ENCODE assay signal across 13 cellular contexts in genomic region chr12:110606253-110606611, GRCh38. TPM values are rescaled to one million over a fixed set of nuclear protein-coding genes. Genes with fewer than 3 reads are reported as not detected.
A peak's percentile ranks its signal among the peaks of the same experiment; 100 is the strongest.
DNase-seq lines count a peak whose midpoint lies in the region; ATAC-seq, FAIRE-seq and TF ChIP-seq lines count a peak whose summit lies in the region.
"Had no signal": no experiment of that assay in that cellular context is flagged by ENCODE, and none has a peak within 500 bp of the region (broad histone marks: within the 10 kb centered on the region; RNA-seq: fewer than 3 reads in every experiment).

No MANE protein-coding gene starts in this region.

- TF ChIP-seq CTCF in MCF 10A (IDR thresholded peaks at IDR 0.05; ENCODE audit: unreplicated experiment): no peak
- TF ChIP-seq CTCF in mammary epithelial cell (conservative IDR thresholded peaks at IDR 0.05 in 1 of 2, IDR thresholded peaks at IDR 0.05 in 1 of 2; ENCODE audit: extremely low read depth in 1 of 2, insufficient read depth in 1 of 2, low read depth in 1 of 2, low read length in 2 of 2): no peak
- TF ChIP-seq CTCF in HepG2 (CRISPR knock-in tag; IDR thresholded peaks at IDR 0.05): no peak
- TF ChIP-seq CTCF in upper lobe of right lung (IDR thresholded peaks at IDR 0.05): no peak

- H3K79me2 ChIP-seq in mammary epithelial cell (ENCODE audit: insufficient read depth, low read length) (no peaks in the 10 kb centered on the region), HepG2 (ENCODE audit: insufficient read depth, low read length) (no peaks in the 10 kb centered on the region)

- no peak for FAIRE-seq in HepG2 (lab: Jason Lieb, UNC)

- H3K4me3 ChIP-seq in mammary epithelial cell (replicated peaks in 1 of 3; ENCODE audit: insufficient read depth in 1 of 3, low read depth in 2 of 3, low read length in 3 of 3) (no peak overlapping the region), HepG2 (replicated peaks in 1 of 3; ENCODE audit: insufficient read depth in 1 of 3, low read depth in 2 of 3, low read length in 3 of 3) (peak overlapping the region in 1 of 3 experiments; percentile 46; a peak in 1 of 6 replicates), upper lobe of right lung (peak overlapping the region; percentile 31)

- dilution Hi-C loops in mammary epithelial cell (cut with HindIII; ENCODE audit: low sequenced_read_pairs): no loop called here

- TF ChIP-seq EP300 in HepG2 (IDR thresholded peaks at IDR 0.05; ENCODE audit: low read depth in 2 of 2, low read length in 2 of 2) (no peak), HepG2 (CRISPR knock-in tag; IDR thresholded peaks at IDR 0.05; ENCODE audit: borderline replicate concordance) (no peak)

- H3K27ac Mint-ChIP-seq in MCF 10A (ENCODE audit: low read depth, unreplicated experiment): peak overlapping the region; percentile 16
- peak overlapping the region; percentile 87 for H3K27ac Mint-ChIP-seq in T-helper 17 cell
- H3K27ac Mint-ChIP-seq: brain had no signal

- TF ChIP-seq RAD21 in HepG2 (CRISPR knock-in tag; IDR thresholded peaks at IDR 0.05): no peak

- CTCF ChIA-PET in MCF 10A (lab: Yijun Ruan, JAX) (no interaction called here), mammary epithelial cell (lab: Charles Lee; ENCODE audit: low non-redundant PET) (no interaction called here), HepG2 (lab: Yijun Ruan, JAX; ENCODE audit: low intra/inter-chr PET ratio, low total read pairs) (interaction anchor here (1.4 kb wide), 1 partner anchor 54 kb away, joined by 5 read pairs; no protein-coding TSS in a partner anchor)

- ATAC-seq in T-helper 17 cell (no peak), HepG2 (no peak), upper lobe of right lung (no peak), HG03460 (IDR thresholded peaks at IDR 0.05; ENCODE audit: unreplicated experiment) (no peak)
- ATAC-seq: PC-3 had no signal

- DNase-seq in MCF 10A (ENCODE audit: unreplicated experiment) (no peak), mammary epithelial cell (no peak), T-helper 17 cell (no peak), HepG2 (ENCODE audit: low spot score) (no peak), upper lobe of right lung (no peak), dermis blood vessel endothelial cell (no peak), anterior cingulate cortex (lab: John Stamatoyannopoulos, UW) (no peak)
- DNase-seq: hippocampal formation, NCI-H226, ovary, PC-3 had no signal

- POLR2A ChIA-PET in MCF 10A (lab: Yijun Ruan, JAX): no interaction called here
- POLR2A ChIA-PET in HepG2 (lab: Yijun Ruan, JAX): interaction anchor here (0.9 kb wide), 1 partner anchor 39 kb away, joined by 6 read pairs; no protein-coding TSS in a partner anchor

- no peaks in the 10 kb centered on the region for H3K27me3 ChIP-seq in mammary epithelial cell (ENCODE audit: insufficient read depth, low read length)
- no peaks in the 10 kb centered on the region for H3K27me3 ChIP-seq in HepG2 (ENCODE audit: control insufficient read depth in 1 of 2, insufficient read depth in 2 of 2, low read length in 2 of 2)
- H3K27me3 ChIP-seq in upper lobe of right lung: no peaks in the 10 kb centered on the region
- H3K27me3 ChIP-seq: ovary had no signal

- H3K27ac ChIP-seq in mammary epithelial cell (ENCODE audit: insufficient read depth, low read depth, low read length) (no peak overlapping the region), HepG2 (ENCODE audit: extremely low read length, insufficient read depth, low read length) (no peak overlapping the region), upper lobe of right lung (peak overlapping the region; percentile 60)

- in situ Hi-C loops in mammary epithelial cell (cut with MboI; ENCODE audit: low sequenced_read_pairs in 2 of 2) (no loop called here), HepG2 (cut with HindIII; ENCODE audit: extremely low pct_ligation_motif_present, low pct_unique_long_range_greater_than_20kb) (no loop called here)

- H3K9me3 ChIP-seq in mammary epithelial cell (replicated peaks; ENCODE audit: insufficient read depth, low read length): no peaks in the 10 kb centered on the region
- H3K9me3 ChIP-seq in T-helper 17 cell (ENCODE audit: control insufficient read depth, low read length, poor library complexity, severe bottlenecking): no peaks in the 10 kb centered on the region
- no peaks in the 10 kb centered on the region for H3K9me3 ChIP-seq in HepG2 (ENCODE audit: low read length)
- H3K9me3 ChIP-seq in upper lobe of right lung: no peaks in the 10 kb centered on the region
- H3K9me3 ChIP-seq: ovary had no signal

- H3K27me3 Mint-ChIP-seq in MCF 10A (ENCODE audit: insufficient read depth, unreplicated experiment) (no peaks in the 10 kb centered on the region), T-helper 17 cell (no peaks in the 10 kb centered on the region)

- no peak overlapping the region for H2AFZ ChIP-seq in mammary epithelial cell (ENCODE audit: low read depth, low read length)
- no peak overlapping the region for H2AFZ ChIP-seq in HepG2 (ENCODE audit: low read length)

- H3K36me3 ChIP-seq in mammary epithelial cell (ENCODE audit: insufficient read depth, low read length) (no peaks in the 10 kb centered on the region), HepG2 (replicated peaks in 1 of 2; ENCODE audit: control insufficient read depth in 1 of 2, insufficient read depth in 2 of 2, low read length in 2 of 2) (no peaks in the 10 kb centered on the region), upper lobe of right lung (no peaks in the 10 kb centered on the region)
- H3K36me3 ChIP-seq: ovary had no signal

- H3K4me1 ChIP-seq in mammary epithelial cell (ENCODE audit: insufficient read depth, low read length): no peaks in the 10 kb centered on the region
- H3K4me1 ChIP-seq in HepG2 (ENCODE audit: insufficient read depth, low read length): peaks cover 7% of the 10 kb centered on the region; the same call in 1 of the 2 replicates
- H3K4me1 ChIP-seq in upper lobe of right lung: no peaks in the 10 kb centered on the region

- no peaks in the 10 kb centered on the region for H4K20me1 ChIP-seq in mammary epithelial cell (ENCODE audit: insufficient read depth, low read length)
- no peaks in the 10 kb centered on the region for H4K20me1 ChIP-seq in HepG2 (ENCODE audit: insufficient read depth, low read length)

- no peaks in the 10 kb centered on the region for H3K9me3 Mint-ChIP-seq in MCF 10A (ENCODE audit: unreplicated experiment)
- H3K9me3 Mint-ChIP-seq: brain had no signal

- no peak overlapping the region for H3K4me3 Mint-ChIP-seq in MCF 10A (ENCODE audit: unreplicated experiment)
- H3K4me3 Mint-ChIP-seq in T-helper 17 cell: peak overlapping the region; percentile 88
- H3K4me3 Mint-ChIP-seq: brain had no signal

- H3K36me3 Mint-ChIP-seq in MCF 10A (ENCODE audit: insufficient read depth, unreplicated experiment): no peaks in the 10 kb centered on the region
- H3K36me3 Mint-ChIP-seq in T-helper 17 cell (ENCODE audit: low read depth): no peaks in the 10 kb centered on the region
- H3K36me3 Mint-ChIP-seq: brain had no signal

- WGBS in mammary epithelial cell (ENCODE audit: low coverage, missing lambda C conversion rate): 100% methylated on average over 8 of the region's 8 CpGs
- WGBS in HepG2 (ENCODE audit: low lambda C conversion rate): 70% methylated on average over 8 of the region's 8 CpGs

- H3K9ac ChIP-seq in mammary epithelial cell (ENCODE audit: insufficient read depth, low read length): no peak overlapping the region
- no peak overlapping the region for H3K9ac ChIP-seq in HepG2 (ENCODE audit: insufficient read depth, low read depth, low read length)

- H3K4me2 ChIP-seq in mammary epithelial cell (ENCODE audit: insufficient read depth, low read depth, low read length): no peak overlapping the region
- H3K4me2 ChIP-seq in HepG2 (ENCODE audit: low read depth, low read length): peak overlapping the region; percentile 58; the same call in 1 of the 2 replicates

- intact Hi-C loops in MCF 10A (cut with micrococcal nuclease): no loop called here
- intact Hi-C loops in mammary epithelial cell (cut with micrococcal nuclease): no loop called here
- intact Hi-C loops in HepG2 (cut with micrococcal nuclease; ENCODE audit: unreplicated experiment): no loop called here
- intact Hi-C loops in upper lobe of right lung (cut with DNase I): no loop called here

- H3K4me1 Mint-ChIP-seq in MCF 10A (ENCODE audit: insufficient read depth, unreplicated experiment) (no peaks in the 10 kb centered on the region), T-helper 17 cell (peaks cover 2% of the 10 kb centered on the region)
- H3K4me1 Mint-ChIP-seq: brain had no signal

- no peak for TF ChIP-seq POLR2A in HepG2 (IDR thresholded peaks at IDR 0.05; ENCODE audit: insufficient read depth in 1 of 2, low read depth in 2 of 2, low read length in 2 of 2)

- BruUV-seq in MCF 10A (replicated peaks; lab: Mats Ljungman, UMichigan): no TSS peak
- no TSS peak for BruUV-seq in mammary epithelial cell (replicated peaks; lab: Mats Ljungman, UMichigan)
- no TSS peak for BruUV-seq in HepG2 (replicated peaks; lab: Mats Ljungman, UMichigan)

RNA-seq across cellular contexts. Expression of gene TCTN1, which starts 7.7 kb away (rescaled TPM):
- total RNA-seq in MCF 10A (2022): 36.5 and 38.9 TPM in 2 replicates
- total RNA-seq in mammary epithelial cell: 10 to 100 TPM; 19.4 to 36.0 TPM
- 12.4 TPM for polyA plus RNA-seq in mammary epithelial cell
- 119 TPM for polyA minus RNA-seq in mammary epithelial cell
- 1 to 10 TPM; 5.0 to 8.5 TPM for total RNA-seq in T-helper 17 cell
- 8.9 and 16.0 TPM in 2 replicates for total RNA-seq in HepG2 (2016; rRNA removed; fragmentation: Illumina TruSeq; extraction: Trizol)
- 9.2 and 12.3 TPM in 2 replicates for total RNA-seq in HepG2 (2016; cell fraction: cytosol; rRNA removed; fragmentation: Illumina TruSeq; extraction: Trizol; ENCODE audit: low read depth)
- 6.9 and 17.5 TPM in 2 replicates for total RNA-seq in HepG2 (2016; cell fraction: insoluble cytoplasmic fraction; rRNA removed; fragmentation: Illumina TruSeq; extraction: Trizol)
- 15.4 and 17.4 TPM in 2 replicates for total RNA-seq in HepG2 (2016; cell fraction: membrane; rRNA removed; fragmentation: Illumina TruSeq; extraction: Trizol)
- total RNA-seq in HepG2 (2016; cell fraction: nucleus; rRNA removed; fragmentation: Illumina TruSeq; extraction: Trizol): 22.8 and 24.9 TPM in 2 replicates
- 13.3 and 13.6 TPM in 2 replicates for polyA plus RNA-seq in HepG2 (2011; rRNA removed)
- polyA plus RNA-seq in HepG2 (2011; cell fraction: cytosol; rRNA removed): 6.7 and 7.7 TPM in 2 replicates
- polyA plus RNA-seq in HepG2 (2011; cell fraction: nucleus; rRNA removed): 23.4 and 26.4 TPM in 2 replicates
- 9.0 and 11.5 TPM in 2 replicates for polyA plus RNA-seq in HepG2 (2012)
- 9.0 and 13.4 TPM in 2 replicates for polyA plus RNA-seq in HepG2 (2016; cell fraction: cytosol; fragmentation: Illumina TruSeq; extraction: Trizol; ENCODE audit: low read depth)
- 7.3 and 7.9 TPM in 2 replicates for polyA plus RNA-seq in HepG2 (2016; cell fraction: insoluble cytoplasmic fraction; fragmentation: Illumina TruSeq; extraction: Trizol; ENCODE audit: low read depth)
- 14.0 and 14.1 TPM in 2 replicates for polyA plus RNA-seq in HepG2 (2016; cell fraction: membrane; fragmentation: Illumina TruSeq; extraction: Trizol; ENCODE audit: low read depth)
- 38.7 and 42.7 TPM in 2 replicates for polyA plus RNA-seq in HepG2 (2016; cell fraction: nucleus; fragmentation: Illumina TruSeq; extraction: Trizol; ENCODE audit: insufficient read depth, low read depth)
- 15.1 and 25.2 TPM in 2 replicates for polyA minus RNA-seq in HepG2 (2011; rRNA and poly(A)+ RNA removed; ENCODE audit: low replicate concordance)
- polyA minus RNA-seq in HepG2 (2011; cell fraction: cytosol; rRNA and poly(A)+ RNA removed): 3.6 and 5.3 TPM in 2 replicates
- 13.9 and 19.4 TPM in 2 replicates for polyA minus RNA-seq in HepG2 (2011; cell fraction: nucleus; rRNA and poly(A)+ RNA removed)
- total RNA-seq in upper lobe of right lung: 30.4 TPM
- total RNA-seq in dermis blood vessel endothelial cell: 7.9 and 9.9 TPM in 2 replicates

RNA-seq across cellular contexts. Expression of gene PPTC7, which starts 23.1 kb away (rescaled TPM):
- 32.0 and 36.5 TPM in 2 replicates for total RNA-seq in MCF 10A (2022)
- total RNA-seq in mammary epithelial cell: 10 to 100 TPM; 17.7 to 26.5 TPM
- polyA plus RNA-seq in mammary epithelial cell: 18.2 TPM
- polyA minus RNA-seq in mammary epithelial cell: 12.5 TPM
- 10 to 100 TPM; 45.5 to 49.4 TPM for total RNA-seq in T-helper 17 cell
- total RNA-seq in HepG2 (2016; rRNA removed; fragmentation: Illumina TruSeq; extraction: Trizol): 4.8 and 8.5 TPM in 2 replicates
- 1.6 and 1.9 TPM in 2 replicates for total RNA-seq in HepG2 (2016; cell fraction: cytosol; rRNA removed; fragmentation: Illumina TruSeq; extraction: Trizol; ENCODE audit: low read depth)
- 4.2 and 8.0 TPM in 2 replicates for total RNA-seq in HepG2 (2016; cell fraction: insoluble cytoplasmic fraction; rRNA removed; fragmentation: Illumina TruSeq; extraction: Trizol)
- total RNA-seq in HepG2 (2016; cell fraction: membrane; rRNA removed; fragmentation: Illumina TruSeq; extraction: Trizol): 6.4 and 7.5 TPM in 2 replicates
- total RNA-seq in HepG2 (2016; cell fraction: nucleus; rRNA removed; fragmentation: Illumina TruSeq; extraction: Trizol): 12.1 and 12.8 TPM in 2 replicates
- polyA plus RNA-seq in HepG2 (2011; rRNA removed): 10.6 and 12.3 TPM in 2 replicates
- polyA plus RNA-seq in HepG2 (2011; cell fraction: cytosol; rRNA removed): 5.4 and 8.1 TPM in 2 replicates
- polyA plus RNA-seq in HepG2 (2011; cell fraction: nucleus; rRNA removed): 6.7 and 6.8 TPM in 2 replicates
- 10.9 and 11.6 TPM in 2 replicates for polyA plus RNA-seq in HepG2 (2012)
- polyA plus RNA-seq in HepG2 (2016; cell fraction: cytosol; fragmentation: Illumina TruSeq; extraction: Trizol; ENCODE audit: low read depth): 0.76 and 0.94 TPM in 2 replicates
- polyA plus RNA-seq in HepG2 (2016; cell fraction: insoluble cytoplasmic fraction; fragmentation: Illumina TruSeq; extraction: Trizol; ENCODE audit: low read depth): 18.5 and 19.8 TPM in 2 replicates
- 5.2 and 6.2 TPM in 2 replicates for polyA plus RNA-seq in HepG2 (2016; cell fraction: membrane; fragmentation: Illumina TruSeq; extraction: Trizol; ENCODE audit: low read depth)
- polyA plus RNA-seq in HepG2 (2016; cell fraction: nucleus; fragmentation: Illumina TruSeq; extraction: Trizol; ENCODE audit: insufficient read depth, low read depth): 20.2 and 21.2 TPM in 2 replicates
- polyA minus RNA-seq in HepG2 (2011; rRNA and poly(A)+ RNA removed; ENCODE audit: low replicate concordance): 44.4 and 46.8 TPM in 2 replicates
- 10.9 and 11.6 TPM in 2 replicates for polyA minus RNA-seq in HepG2 (2011; cell fraction: cytosol; rRNA and poly(A)+ RNA removed)
- polyA minus RNA-seq in HepG2 (2011; cell fraction: nucleus; rRNA and poly(A)+ RNA removed): 23.0 and 23.1 TPM in 2 replicates
- 26.4 TPM for total RNA-seq in upper lobe of right lung
- total RNA-seq in dermis blood vessel endothelial cell: 9.0 and 13.3 TPM in 2 replicates
